In genomic region chr9:86201474-86202337, GRCh38 we compare ENCODE assay signal across 18 cellular contexts. TPM values are rescaled to one million over a fixed set of nuclear protein-coding genes. Genes with fewer than 3 reads are reported as not detected.
DNase-seq lines count a peak whose midpoint lies in the region; ATAC-seq, FAIRE-seq and TF ChIP-seq lines count a peak whose summit lies in the region.
"Had no signal": no experiment of that assay in that cellular context is flagged by ENCODE, and none has a peak within 500 bp of the region (broad histone marks: within the 10 kb centered on the region; RNA-seq: fewer than 3 reads in every experiment).

No MANE protein-coding gene starts in this region.

- H3K36me3 ChIP-seq in HCT116 (ENCODE audit: control insufficient read depth in 1 of 2, insufficient read depth in 2 of 2, low read length in 2 of 2) (no peaks in the 10 kb centered on the region), GM12878 (ENCODE audit: control insufficient read depth in 2 of 2, insufficient read depth in 2 of 2, low read length in 1 of 2) (no peaks in the 10 kb centered on the region)
- H3K36me3 ChIP-seq: esophagus squamous epithelium, spleen, transverse colon had no signal

- ATAC-seq in HCT116 (peak; percentile 74), GM12878 (peak; percentile 36), HG02973 (IDR thresholded peaks at IDR 0.05; ENCODE audit: unreplicated experiment) (no peak), GM18505 (IDR thresholded peaks at IDR 0.05; ENCODE audit: unreplicated experiment) (no peak)

- SMC1A ChIA-PET in GM12878 (lab: Charles Lee; ENCODE audit: uncharacterized antibody, unreplicated experiment): interaction anchor here (0.6 to 3.9 kb wide), 20 partner anchors 15 to 388 kb away, joined by 3 to 35 read pairs (median 4); partner anchors contain the start of gene ISCA1

- POLR2A ChIA-PET in HCT116 (lab: Charles Lee) (interaction anchor here (0.8 kb wide), 1 partner anchor 16 kb away, joined by 4 read pairs; no protein-coding TSS in a partner anchor), GM12878 (lab: Charles Lee) (interaction anchor here (0.5 kb wide), 1 partner anchor 148 kb away, joined by 4 read pairs; no protein-coding TSS in a partner anchor)

- in situ Hi-C loops in GM12878 (cut with MboI): no loop called here

- CTCF ChIA-PET in HCT116 (lab: Charles Lee) (interaction anchor here (0.8 to 1.7 kb wide), 24 partner anchors 9 to 503 kb away, joined by 3 to 14 read pairs (median 4); partner anchors contain the start of gene ISCA1), GM12878 (lab: Yijun Ruan, JAX) (interaction anchor here (0.5 to 4.8 kb wide), 43 partner anchors 10 to 1324 kb away, joined by 3 to 49 read pairs (median 4); partner anchors contain the start of gene ISCA1)

- WGBS in GM12878 (ENCODE audit: insufficient coverage, insufficient replicate concordance, low lambda C conversion rate, missing lambda C conversion rate): 73% methylated on average over 5 of the region's 5 CpGs

- BruUV-seq in HCT116 (replicated peaks; lab: Mats Ljungman, UMichigan) (no TSS peak), GM12878 (replicated peaks; lab: Mats Ljungman, UMichigan) (no TSS peak)

- H3K4me3 ChIP-seq in HCT116 (replicated peaks in 1 of 2; ENCODE audit: low read depth in 1 of 2, low read length in 2 of 2) (no peak overlapping the region), GM12878 (no peak overlapping the region)
- H3K4me3 ChIP-seq: esophagus squamous epithelium, psoas muscle, spleen, transverse colon had no signal

- TF ChIP-seq POLR2A in HCT116 (IDR thresholded peaks at IDR 0.05; ENCODE audit: borderline replicate concordance, extremely low read depth, insufficient read depth, insufficient read length) (no peak), GM12878 (IDR thresholded peaks at IDR 0.05; ENCODE audit: low read depth, low read length) (no peak), GM18505 (IDR thresholded peaks at IDR 0.05; ENCODE audit: borderline replicate concordance, extremely low read depth, insufficient read depth, insufficient read length) (no peak)

- intact Hi-C loops in HCT116 (cut with micrococcal nuclease): no loop called here
- intact Hi-C loops in GM12878 (cut with micrococcal nuclease; ENCODE audit: unreplicated experiment): loop anchor here (2.0 to 5.0 kb wide), 4 partner anchors 45 to 384 kb away; partner anchors contain the start of gene TUT7

- TF ChIP-seq RAD21 in HCT116 (IDR thresholded peaks at IDR 0.05; ENCODE audit: low read depth) (no peak), GM12878 (IDR thresholded peaks at IDR 0.05; ENCODE audit: insufficient read depth, low read depth, low read length) (no peak)

- no peaks in the 10 kb centered on the region for H3K9me2 ChIP-seq in HCT116 (ENCODE audit: insufficient read depth)

- no peak for TF ChIP-seq EP300 in GM12878 (IDR thresholded peaks at IDR 0.05; ENCODE audit: borderline replicate concordance in 1 of 2, control insufficient read depth in 1 of 2, low read depth in 2 of 2, low read length in 2 of 2)

- RAD21 ChIA-PET in HCT116 (lab: Charles Lee; ENCODE audit: low non-redundant PET in 1 of 2, low total read pairs in 2 of 2, uncharacterized antibody in 2 of 2, unreplicated experiment in 2 of 2) (interaction anchor here (0.7 to 0.8 kb wide), 2 partner anchors 74 to 168 kb away, joined by 3 to 4 read pairs; no protein-coding TSS in a partner anchor), GM12878 (lab: Charles Lee; ENCODE audit: unreplicated experiment) (interaction anchor here (0.6 to 4.7 kb wide), 19 partner anchors 11 to 382 kb away, joined by 3 to 31 read pairs (median 3); no protein-coding TSS in a partner anchor)

- FAIRE-seq in GM18507 (lab: Jason Lieb, UNC) (peak; percentile 85), GM12878 (lab: Jason Lieb, UNC) (no peak)

- H3K27me3 ChIP-seq in HCT116 (ENCODE audit: insufficient read depth, low read length) (no peaks in the 10 kb centered on the region), GM12878 (replicated peaks in 1 of 2; ENCODE audit: control insufficient read depth in 2 of 2, insufficient read depth in 2 of 2, low read length in 1 of 2) (no peaks in the 10 kb centered on the region)
- H3K27me3 ChIP-seq: esophagus squamous epithelium, spleen, transverse colon had no signal

- no peaks in the 10 kb centered on the region for H3K79me2 ChIP-seq in HCT116 (ENCODE audit: insufficient read depth, low read length)
- H3K79me2 ChIP-seq in GM12878 (ENCODE audit: control insufficient read depth, insufficient read depth, low read length): no peaks in the 10 kb centered on the region

- H3K9ac ChIP-seq in HCT116 (ENCODE audit: low read length) (no peak overlapping the region), GM12878 (ENCODE audit: control insufficient read depth, insufficient read depth, low read length) (no peak overlapping the region)

- H3K27ac ChIP-seq in HCT116 (ENCODE audit: low read depth, low read length) (no peak overlapping the region), GM12878 (ENCODE audit: control insufficient read depth, insufficient read depth) (no peak overlapping the region)
- H3K27ac ChIP-seq: esophagus squamous epithelium, psoas muscle, spleen, transverse colon had no signal

- no peaks in the 10 kb centered on the region for H3K4me1 ChIP-seq in HCT116 (ENCODE audit: control insufficient read depth in 1 of 2, insufficient read depth in 2 of 2, low read length in 2 of 2)
- no peaks in the 10 kb centered on the region; the same call in 1 of the 2 replicates for H3K4me1 ChIP-seq in GM12878 (ENCODE audit: control insufficient read depth, insufficient read depth, low read length)
- H3K4me1 ChIP-seq: esophagus squamous epithelium, transverse colon had no signal

- no peaks in the 10 kb centered on the region for H3K9me3 ChIP-seq in HCT116 (ENCODE audit: control insufficient read depth in 1 of 2, insufficient read depth in 1 of 2, low read depth in 1 of 2, low read length in 2 of 2)
- no peaks in the 10 kb centered on the region for H3K9me3 ChIP-seq in GM12878 (replicated peaks; ENCODE audit: control insufficient read depth, insufficient read depth, low read length)
- H3K9me3 ChIP-seq: esophagus squamous epithelium, psoas muscle, spleen, transverse colon had no signal

- TF ChIP-seq CTCF in HCT116 (IDR thresholded peaks at IDR 0.05 in 2 of 3, conservative IDR thresholded peaks at IDR 0.05 in 1 of 3; ENCODE audit: borderline replicate concordance in 1 of 3, insufficient read depth in 1 of 3, low read depth in 2 of 3, low read length in 2 of 3) (no peak), GM12878 (IDR thresholded peaks at IDR 0.05 in 2 of 3, conservative IDR thresholded peaks at IDR 0.05 in 1 of 3; ENCODE audit: control insufficient read depth in 2 of 3, extremely low read depth in 1 of 3, insufficient read depth in 1 of 3, low read depth in 3 of 3, low read length in 3 of 3) (no peak)

- DNase-seq in GM18507 (ENCODE audit: extremely low spot score, insufficient read length, low read depth) (no peak), HCT116 (ENCODE audit: low read depth, low spot score) (no peak), GM12878 (ENCODE audit: low read depth, low spot score) (no peak), myocyte (ENCODE audit: low read depth) (peak; percentile 3), NCI-H1092 (lab: John Stamatoyannopoulos, UW) (no peak), HuH-7.5 (ENCODE audit: low spot score) (no peak)
- DNase-seq: esophagus squamous epithelium, NCI-H187 treated with DMSO at 0.1 percent for 48 hours, NCI-H524 treated with DMSO at 0.1 percent for 48 hours, psoas muscle, spleen, transverse colon had no signal

- H3K4me2 ChIP-seq in HCT116 (ENCODE audit: low read length): no peak overlapping the region
- no peak overlapping the region for H3K4me2 ChIP-seq in GM12878 (ENCODE audit: control insufficient read depth, insufficient read depth)

- H2AFZ ChIP-seq in HCT116 (ENCODE audit: low read depth, low read length, poor library complexity, severe bottlenecking) (peak overlapping the region; percentile 74), GM12878 (ENCODE audit: control insufficient read depth, low read depth, low read length) (no peak overlapping the region)

- H4K20me1 ChIP-seq in HCT116 (ENCODE audit: insufficient read depth) (no peaks in the 10 kb centered on the region), GM12878 (ENCODE audit: control insufficient read depth, insufficient read depth) (no peaks in the 10 kb centered on the region)

TF ChIP-seq in HCT116, 20 proteins besides CTCF, POLR2A, EP300 and RAD21 (continues in another document):
- TF ChIP-seq CBX3 (IDR thresholded peaks at IDR 0.05; ENCODE audit: low read depth) (no peak), SP1 (IDR thresholded peaks at IDR 0.05; ENCODE audit: low read depth) (no peak), YY1 (IDR thresholded peaks at IDR 0.05; ENCODE audit: extremely low read depth, insufficient replicate concordance, low read depth, low read length) (no peak), TCF7L2 (IDR thresholded peaks at IDR 0.05; ENCODE audit: borderline replicate concordance, extremely low read depth, insufficient read depth, insufficient read length) (no peak)

TF ChIP-seq in GM12878, 131 proteins besides CTCF, POLR2A, EP300 and RAD21 (continues in another document):
- no peak for TF ChIP-seq NFIC (IDR thresholded peaks at IDR 0.05; ENCODE audit: low read depth, low read length)
- no peak for TF ChIP-seq NFXL1 (IDR thresholded peaks at IDR 0.05; ENCODE audit: borderline replicate concordance)
- TF ChIP-seq ZNF274 (IDR thresholded peaks at IDR 0.05; ENCODE audit: insufficient read depth, insufficient read length): no peak
- TF ChIP-seq MEF2B (IDR thresholded peaks at IDR 0.05; ENCODE audit: partially characterized antibody, poor library complexity, severe bottlenecking): no peak

RNA-seq across cellular contexts. Expression of gene C9orf153, which starts 57.8 kb away (rescaled TPM):
- total RNA-seq in HCT116 (2021; ENCODE audit: unreplicated experiment) (not detected), GM12878 (2014; rRNA removed) (0.06 TPM in 1 of 2 replicates, not detected in the other), GM12878 (2014; rRNA removed; fragmentation: Illumina TruSeq; extraction: Trizol) (0.18 and 0.22 TPM in 2 replicates), GM12878 (2021) (0.18 TPM in 1 of 2 replicates, not detected in the other), myocyte (0.45 TPM in 1 of 2 replicates, not detected in the other)
- not detected in 2 replicates for polyA plus RNA-seq in HCT116 (2012)
- 3.1 and 3.4 TPM in 2 replicates for total RNA-seq in GM12878 (2013; cell fraction: nucleolus; rRNA removed)
- polyA plus RNA-seq in GM12878 (2011; ENCODE audit: low read depth): not detected
- polyA plus RNA-seq in GM12878 (2011; rRNA removed) (0.08 and 0.26 TPM in 2 replicates), GM12878 (2014; fragmentation: Illumina TruSeq; extraction: Trizol) (0.03 and 0.33 TPM in 2 replicates), GM12878 (2014; fragmentation: Nextera tagmentation; extraction: Ambion mirVana) (under 1 TPM; 0.09 to 0.23 TPM), GM12878 (2014; rRNA removed) (not detected in 2 replicates), GM12878 (2016; fragmentation: Nextera tagmentation; extraction: Ambion mirVana) (1 to 10 TPM in 1 of 2 experiments, under 1 TPM in 1; 0.43 to 1.2 TPM)
- polyA plus RNA-seq in GM12878 (2011; cell fraction: cytosol; rRNA removed): 0.03 and 0.04 TPM in 2 replicates
- 0.13 and 0.28 TPM in 2 replicates for polyA plus RNA-seq in GM12878 (2011; cell fraction: nucleus; rRNA removed)
- 0.26 TPM in 1 of 2 replicates, not detected in the other for polyA plus RNA-seq in GM12878 (2012)
- polyA minus RNA-seq in GM12878 (2011; rRNA and poly(A)+ RNA removed): 0.77 and 1.3 TPM in 2 replicates
- polyA minus RNA-seq in GM12878 (2011; cell fraction: cytosol; rRNA and poly(A)+ RNA removed): not detected in 2 replicates
- 0.60 and 1.4 TPM in 2 replicates for polyA minus RNA-seq in GM12878 (2011; cell fraction: nucleus; rRNA and poly(A)+ RNA removed)
- polyA plus RNA-seq in myocyte (2012): 0.05 TPM
- total RNA-seq: dermis microvascular lymphatic vessel endothelial cell, esophagus squamous epithelium, lung microvascular endothelial cell had no signal
- polyA plus RNA-seq: immature natural killer cell; naive thymus-derived CD4-positive, alpha-beta T cell had no signal

Comparison
In these comparisons a context has a peak if more than half of its experiments do, and no peak if none do; other contexts are left out.
1. ATAC-seq: peak in HCT116 (single experiment) and GM12878 (single experiment); none in HG02973 (single experiment) and GM18505 (single experiment).